8 cellular contexts compared by ENCODE assay signal in genomic region chr2:97590515-97591394, GRCh38. TPM values are rescaled to one million over a fixed set of nuclear protein-coding genes. Genes with fewer than 3 reads are reported as not detected.
DNase-seq lines count a peak whose midpoint lies in the region; ATAC-seq, FAIRE-seq and TF ChIP-seq lines count a peak whose summit lies in the region.
"Not testable (repeated sequence)": the region's sequence is repeated elsewhere in the genome, so short reads cannot be mapped to it uniquely, and the experiment has no call there.

No MANE protein-coding gene starts in this region.

- peak overlapping the region; percentile 89 for H3K4me3 Mint-ChIP-seq in CD8-positive, alpha-beta T cell
- peak overlapping the region; percentile 67 for H3K4me3 Mint-ChIP-seq in WTC11
- peak overlapping the region; percentile 91 for H3K4me3 Mint-ChIP-seq in neural crest cell

- H3K4me1 ChIP-seq in CD8-positive, alpha-beta T cell (ENCODE audit: insufficient read depth, low read length); GM12878 (ENCODE audit: control insufficient read depth, insufficient read depth, low read length); cardiac muscle cell (ENCODE audit: low read depth): not testable (repeated sequence)

- SMC1A ChIA-PET in GM12878 (lab: Charles Lee; ENCODE audit: uncharacterized antibody, unreplicated experiment): interaction anchor here (0.9 to 2.5 kb wide), 9 partner anchors 54 to 707 kb away, joined by 3 to 76 read pairs (median 4); partner anchors contain the start of genes ACTR1B and COX5B

- H3K27ac ChIP-seq in CD8-positive, alpha-beta T cell (ENCODE audit: low read depth, low read length): peak overlapping the region; percentile 51
- peak overlapping the region; percentile 50 for H3K27ac ChIP-seq in GM12878 (ENCODE audit: control insufficient read depth, insufficient read depth)
- H3K27ac ChIP-seq in cardiac muscle cell: peak overlapping the region; percentile 83

- not testable (repeated sequence) for H3K36me3 Mint-ChIP-seq in CD8-positive, alpha-beta T cell; WTC11; neural crest cell (ENCODE audit: low read depth)

- TF ChIP-seq CTCF in CD8-positive, alpha-beta T cell (IDR thresholded peaks at IDR 0.05): peak; percentile 97
- TF ChIP-seq CTCF in WTC11 (IDR thresholded peaks at IDR 0.05): peak; percentile 96
- TF ChIP-seq CTCF in GM12878 (IDR thresholded peaks at IDR 0.05 in 2 of 3, conservative IDR thresholded peaks at IDR 0.05 in 1 of 3; ENCODE audit: control insufficient read depth in 2 of 3, extremely low read depth in 1 of 3, insufficient read depth in 1 of 3, low read depth in 3 of 3, low read length in 3 of 3): peak; percentile 82 to 90 (median 87)
- TF ChIP-seq CTCF in cardiac muscle cell (IDR thresholded peaks at IDR 0.05; ENCODE audit: low read depth, low read length): peak; percentile 79
- peak; percentile 99 for TF ChIP-seq CTCF in neural crest cell (conservative IDR thresholded peaks at IDR 0.05)

- 4% methylated on average over 32 of the region's 33 CpGs for WGBS in GM12878 (ENCODE audit: insufficient coverage, insufficient replicate concordance, low lambda C conversion rate, missing lambda C conversion rate)

- H3K9me3 ChIP-seq in CD8-positive, alpha-beta T cell (ENCODE audit: low read length); GM12878 (replicated peaks; ENCODE audit: control insufficient read depth, insufficient read depth, low read length); cardiac muscle cell (ENCODE audit: low read depth): not testable (repeated sequence)

- H3K27ac Mint-ChIP-seq in CD8-positive, alpha-beta T cell: peak overlapping the region; percentile 87
- not testable (repeated sequence) for H3K27ac Mint-ChIP-seq in WTC11
- peak overlapping the region; percentile 69 for H3K27ac Mint-ChIP-seq in neural crest cell (ENCODE audit: unreplicated experiment)

- peak overlapping the region; percentile 56; the same call in 1 of the 2 replicates for H3K9ac ChIP-seq in GM12878 (ENCODE audit: control insufficient read depth, insufficient read depth, low read length)

- not testable (repeated sequence) for BruUV-seq in GM12878 (replicated peaks; lab: Mats Ljungman, UMichigan)

- peak overlapping the region; percentile 87 for H2AFZ ChIP-seq in GM12878 (ENCODE audit: control insufficient read depth, low read depth, low read length)

- not testable (repeated sequence) for H4K20me1 ChIP-seq in GM12878 (ENCODE audit: control insufficient read depth, insufficient read depth)

- intact Hi-C loops in CD8-positive, alpha-beta T cell (cut with DNase I, micrococcal nuclease): loop anchor here (1.0 to 10.0 kb wide), 4 partner anchors 54 to 158 kb away; partner anchors contain the start of genes ACTR1B (in 2 of the 2) and COX5B (in 1 of the 2)
- intact Hi-C loops in GM12878 (cut with micrococcal nuclease; ENCODE audit: unreplicated experiment): loop anchor here (1.0 to 2.0 kb wide), 2 partner anchors 72 to 107 kb away; no protein-coding TSS in a partner anchor

- TF ChIP-seq RAD21 in GM12878 (IDR thresholded peaks at IDR 0.05; ENCODE audit: insufficient read depth, low read depth, low read length): peak; percentile 94

- H3K27me3 ChIP-seq in CD8-positive, alpha-beta T cell (ENCODE audit: insufficient read depth, low read length); GM12878 (replicated peaks in 1 of 2; ENCODE audit: control insufficient read depth in 2 of 2, insufficient read depth in 2 of 2, low read length in 1 of 2); cardiac muscle cell: not testable (repeated sequence)

- H3K27me3 Mint-ChIP-seq in CD8-positive, alpha-beta T cell (ENCODE audit: low read depth); WTC11 (ENCODE audit: low read depth): not testable (repeated sequence)
- peaks cover 14% of the 10 kb centered on the region for H3K27me3 Mint-ChIP-seq in neural crest cell (ENCODE audit: low read depth)

- H3K36me3 ChIP-seq in CD8-positive, alpha-beta T cell (ENCODE audit: insufficient read depth, low read length); GM12878 (ENCODE audit: control insufficient read depth in 2 of 2, insufficient read depth in 2 of 2, low read length in 1 of 2); cardiac muscle cell: not testable (repeated sequence)

- CTCF ChIA-PET in CD8-positive, alpha-beta T cell (lab: Charles Lee): interaction anchor here (1.0 to 4.5 kb wide), 18 partner anchors 54 to 177 kb away, joined by 3 to 130 read pairs (median 6); partner anchors contain the start of genes ACTR1B, COX5B and ZAP70
- CTCF ChIA-PET in WTC11 (lab: Charles Lee): interaction anchor here (0.6 to 2.9 kb wide), 32 partner anchors 55 to 585 kb away, joined by 3 to 138 read pairs (median 4); partner anchors contain the start of genes ACTR1B and COX5B
- CTCF ChIA-PET in GM12878 (lab: Yijun Ruan, JAX): interaction anchor here (0.6 to 2.5 kb wide), 20 partner anchors 55 to 795 kb away, joined by 3 to 168 read pairs (median 4); partner anchors contain the start of genes ACTR1B and COX5B

- peak; percentile 49 to 79 (median 73) for DNase-seq in CD8-positive, alpha-beta T cell
- DNase-seq in HS-27A (ENCODE audit: low read depth) (peak; percentile 62), WTC11 (ENCODE audit: low spot score) (peak; percentile 68), GM12878 (ENCODE audit: low read depth, low spot score) (peak; percentile 47), cardiac muscle cell (ENCODE audit: low read depth in 1 of 2, low spot score in 1 of 2) (peak; percentile 87), neural crest cell (ENCODE audit: low read depth, low spot score) (peak; percentile 84)
- DNase-seq in stimulated activated CD8-positive, alpha-beta memory T cell treated with anti-CD3 and anti-CD28 coated beads, Interleukin-4, amount 100 ng/mL, for 1 hour (ENCODE audit: low read depth in 2 of 2, low spot score in 1 of 2): peak; percentile 33 to 62

- peak; percentile 70 for ATAC-seq in CD8-positive, alpha-beta T cell
- ATAC-seq in GM21447 (IDR thresholded peaks at IDR 0.05; ENCODE audit: unreplicated experiment) (peak; percentile 56), WTC11 (peak; percentile 77), GM12878 (peak; percentile 88)

- RAD21 ChIA-PET in GM12878 (lab: Charles Lee; ENCODE audit: unreplicated experiment): interaction anchor here (1.1 to 3.5 kb wide), 11 partner anchors 55 to 1475 kb away, joined by 3 to 106 read pairs (median 6); partner anchors contain the start of genes ACTR1B and COX5B

- H3K4me1 Mint-ChIP-seq in CD8-positive, alpha-beta T cell (ENCODE audit: low read depth); WTC11; neural crest cell: not testable (repeated sequence)

- not testable (repeated sequence) for TF ChIP-seq POLR2A in GM12878 (IDR thresholded peaks at IDR 0.05; ENCODE audit: low read depth, low read length)

- in situ Hi-C loops in GM12878 (cut with MboI): loop anchor here (10.0 kb wide), 1 partner anchor 1526 kb away; no protein-coding TSS in a partner anchor

- peak overlapping the region; percentile 58 for H3K4me3 ChIP-seq in CD8-positive, alpha-beta T cell (ENCODE audit: low read depth, low read length)
- H3K4me3 ChIP-seq in GM12878 (peak overlapping the region; percentile 58; the same call in 1 of the 2 replicates), cardiac muscle cell (peak overlapping the region; percentile 72)

- FAIRE-seq in GM12878 (lab: Jason Lieb, UNC): not testable (repeated sequence)

- peak overlapping the region; percentile 77 for H3K4me2 ChIP-seq in GM12878 (ENCODE audit: control insufficient read depth, insufficient read depth)

- not testable (repeated sequence) for H3K9me3 Mint-ChIP-seq in CD8-positive, alpha-beta T cell; WTC11; neural crest cell

- H3K79me2 ChIP-seq in GM12878 (ENCODE audit: control insufficient read depth, insufficient read depth, low read length): not testable (repeated sequence)

- POLR2A ChIA-PET in CD8-positive, alpha-beta T cell (lab: Charles Lee): interaction anchor here (0.6 to 2.0 kb wide), 7 partner anchors 55 to 160 kb away, joined by 3 to 15 read pairs (median 5); partner anchors contain the start of genes COX5B and ZAP70
- POLR2A ChIA-PET in WTC11 (lab: Charles Lee): interaction anchor here (1.5 kb wide), 2 partner anchors 55 to 73 kb away, joined by 3 to 4 read pairs; partner anchors contain the start of gene COX5B
- POLR2A ChIA-PET in GM12878 (lab: Charles Lee): interaction anchor here (0.6 to 1.5 kb wide), 5 partner anchors 74 to 1324 kb away, joined by 3 to 7 read pairs (median 4); partner anchors contain the start of gene ACTR1B

- not testable (repeated sequence) for TF ChIP-seq EP300 in GM12878 (IDR thresholded peaks at IDR 0.05; ENCODE audit: borderline replicate concordance in 1 of 2, control insufficient read depth in 1 of 2, low read depth in 2 of 2, low read length in 2 of 2)

RNA-seq across cellular contexts. Expression of gene ANKRD36B, which starts 1.1 kb away (rescaled TPM):
- total RNA-seq in CD8-positive, alpha-beta T cell: 10 to 100 TPM; 48.6 to 49.0 TPM
- total RNA-seq in WTC11 (2021) (9.1 to 10.4 TPM (median 9.9 TPM) in 3 replicates), GM12878 (2014; rRNA removed) (15.4 and 20.7 TPM in 2 replicates), GM12878 (2014; rRNA removed; fragmentation: Illumina TruSeq; extraction: Trizol) (21.4 and 21.8 TPM in 2 replicates), GM12878 (2021) (12.9 and 13.3 TPM in 2 replicates), cardiac muscle cell (30.3 and 154 TPM in 2 replicates), neural crest cell (33.5 and 34.2 TPM in 2 replicates)
- total RNA-seq in GM12878 (2013; cell fraction: nucleolus; rRNA removed): 265 and 295 TPM in 2 replicates
- 5.2 TPM for polyA plus RNA-seq in GM12878 (2011; ENCODE audit: low read depth)
- polyA plus RNA-seq in GM12878 (2011; rRNA removed) (12.9 and 15.9 TPM in 2 replicates), GM12878 (2014; fragmentation: Illumina TruSeq; extraction: Trizol) (11.9 and 15.6 TPM in 2 replicates), GM12878 (2014; fragmentation: Nextera tagmentation; extraction: Ambion mirVana) (10 to 100 TPM in 1 of 2 experiments, 1 to 10 TPM in 1; 6.5 to 10.7 TPM), GM12878 (2014; rRNA removed) (10.0 and 10.9 TPM in 2 replicates), GM12878 (2016; fragmentation: Nextera tagmentation; extraction: Ambion mirVana) (10 to 100 TPM; 15.9 to 17.5 TPM), cardiac muscle cell (78.1 and 130 TPM in 2 replicates)
- polyA plus RNA-seq in GM12878 (2011; cell fraction: cytosol; rRNA removed): 2.9 and 3.0 TPM in 2 replicates
- polyA plus RNA-seq in GM12878 (2011; cell fraction: nucleus; rRNA removed): 66.1 and 84.7 TPM in 2 replicates
- polyA plus RNA-seq in GM12878 (2012): 6.2 and 7.2 TPM in 2 replicates
- polyA minus RNA-seq in GM12878 (2011; rRNA and poly(A)+ RNA removed): 34.4 and 49.3 TPM in 2 replicates
- 4.4 and 8.7 TPM in 2 replicates for polyA minus RNA-seq in GM12878 (2011; cell fraction: cytosol; rRNA and poly(A)+ RNA removed)
- polyA minus RNA-seq in GM12878 (2011; cell fraction: nucleus; rRNA and poly(A)+ RNA removed): 104 and 126 TPM in 2 replicates

RNA-seq across cellular contexts. Expression of gene COX5B, which starts 55.1 kb away (rescaled TPM):
- 100 to 1,000 TPM; 115 to 117 TPM for total RNA-seq in CD8-positive, alpha-beta T cell
- total RNA-seq in WTC11 (2021) (317 to 346 TPM (median 331 TPM) in 3 replicates), GM12878 (2014; rRNA removed) (426 and 472 TPM in 2 replicates), GM12878 (2014; rRNA removed; fragmentation: Illumina TruSeq; extraction: Trizol) (120 and 128 TPM in 2 replicates), GM12878 (2021) (248 and 277 TPM in 2 replicates), cardiac muscle cell (429 and 749 TPM in 2 replicates), neural crest cell (142 TPM in 2 replicates)
- total RNA-seq in GM12878 (2013; cell fraction: nucleolus; rRNA removed): 36.3 and 36.8 TPM in 2 replicates
- polyA plus RNA-seq in GM12878 (2011; ENCODE audit: low read depth): 110 TPM
- polyA plus RNA-seq in GM12878 (2011; rRNA removed) (260 and 333 TPM in 2 replicates), GM12878 (2014; fragmentation: Illumina TruSeq; extraction: Trizol) (17.3 and 69.5 TPM in 2 replicates), GM12878 (2014; fragmentation: Nextera tagmentation; extraction: Ambion mirVana) (100 to 1,000 TPM; 150 to 392 TPM), GM12878 (2014; rRNA removed) (475 and 518 TPM in 2 replicates), GM12878 (2016; fragmentation: Nextera tagmentation; extraction: Ambion mirVana) (100 to 1,000 TPM; 466 to 490 TPM), cardiac muscle cell (801 and 969 TPM in 2 replicates)
- polyA plus RNA-seq in GM12878 (2011; cell fraction: cytosol; rRNA removed): 402 and 510 TPM in 2 replicates
- polyA plus RNA-seq in GM12878 (2011; cell fraction: nucleus; rRNA removed): 318 and 448 TPM in 2 replicates
- polyA plus RNA-seq in GM12878 (2012): 189 and 226 TPM in 2 replicates
- polyA minus RNA-seq in GM12878 (2011; rRNA and poly(A)+ RNA removed): 43.7 and 68.6 TPM in 2 replicates
- 59.8 and 64.1 TPM in 2 replicates for polyA minus RNA-seq in GM12878 (2011; cell fraction: cytosol; rRNA and poly(A)+ RNA removed)
- 29.5 and 45.5 TPM in 2 replicates for polyA minus RNA-seq in GM12878 (2011; cell fraction: nucleus; rRNA and poly(A)+ RNA removed)

Comparison
In these comparisons a context has a peak if more than half of its experiments do, and no peak if none do; other contexts are left out.
1. Peak in every context shown above with its lines: DNase-seq, ATAC-seq, H3K4me3 ChIP-seq and H3K27ac ChIP-seq.